23 cellular contexts compared by ENCODE assay signal in genomic region chr5:88081877-88082276, GRCh38.
"Had no signal": no experiment of that assay in that cellular context is flagged by ENCODE, and none has a peak within 500 bp of the region (broad histone marks: within the 10 kb centered on the region; RNA-seq: fewer than 3 reads in every experiment).

No MANE protein-coding gene starts in this region.

- H3K4me1 ChIP-seq: esophagus muscularis mucosa, gastrocnemius medialis, heart right ventricle, lower lobe of right lung, neural progenitor cell, right atrium auricular region, testis, tibial nerve, upper lobe of right lung, vagina had no signal

- H3K27ac Mint-ChIP-seq: dendritic cell treated with granulocyte-macrophage colony-stimulating factor and Interleukin-4, amounts not matched to agents 40 ng/mL and 50 ng/mL, for 4 days; effector memory CD8-positive, alpha-beta T cell; memory B cell; mesothelial cell of epicardium; natural killer cell; neural progenitor cell; stimulated activated naive CD8-positive, alpha-beta T cell treated with anti-CD3 and anti-CD28 coated beads, Interleukin-15, Interleukin-2, amounts not matched to agents 100 ng/mL and 50 ng/mL, for 24 hours had no signal

- H3K4me3 Mint-ChIP-seq: dendritic cell treated with granulocyte-macrophage colony-stimulating factor and Interleukin-4, amounts not matched to agents 40 ng/mL and 50 ng/mL, for 4 days; effector memory CD8-positive, alpha-beta T cell; memory B cell; mesothelial cell of epicardium; natural killer cell; neural progenitor cell; stimulated activated naive CD8-positive, alpha-beta T cell treated with anti-CD3 and anti-CD28 coated beads, Interleukin-15, Interleukin-2, amounts not matched to agents 100 ng/mL and 50 ng/mL, for 24 hours had no signal

- H3K4me1 Mint-ChIP-seq: memory B cell, mesothelial cell of epicardium, natural killer cell had no signal

- H3K9me3 Mint-ChIP-seq: memory B cell had no signal

- H3K9me3 ChIP-seq: gastrocnemius medialis, ovary, testis, upper lobe of right lung, vagina had no signal

- H3K36me3 ChIP-seq: esophagus muscularis mucosa, gastrocnemius medialis, heart right ventricle, lower lobe of right lung, neural progenitor cell, ovary, right atrium auricular region, tibial nerve, upper lobe of right lung, vagina had no signal

- H3K36me3 Mint-ChIP-seq: memory B cell, mesothelial cell of epicardium, natural killer cell, neural progenitor cell had no signal

- H3K27me3 Mint-ChIP-seq: dendritic cell treated with granulocyte-macrophage colony-stimulating factor and Interleukin-4, amounts not matched to agents 40 ng/mL and 50 ng/mL, for 4 days had no signal

- H3K27ac ChIP-seq: epithelial cell of prostate, esophagus muscularis mucosa, gastrocnemius medialis, heart right ventricle, lower lobe of right lung, neural progenitor cell, ovary, right atrium auricular region, testis, tibial nerve, upper lobe of right lung, vagina had no signal

- DNase-seq: effector memory CD8-positive, alpha-beta T cell; gastrocnemius medialis; heart right ventricle; hypothalamus; kidney glomerular epithelial cell; lower lobe of right lung; natural killer cell; nucleus accumbens; ovary; small intestine; stimulated activated CD4-positive, alpha-beta T cell treated with anti-CD3 and anti-CD28 coated beads, Interleukin-12 subunit alpha, Interleukin-12 subunit beta, amount 100 ng/mL, for 4 hours; testis; upper lobe of right lung had no signal

- H3K4me3 ChIP-seq: esophagus muscularis mucosa, gastrocnemius medialis, heart right ventricle, lower lobe of right lung, neural progenitor cell, ovary, right atrium auricular region, testis, tibial nerve, upper lobe of right lung, vagina had no signal

- H3K27me3 ChIP-seq: esophagus muscularis mucosa, gastrocnemius medialis, heart right ventricle, neural progenitor cell, ovary, right atrium auricular region, testis, tibial nerve, upper lobe of right lung, vagina had no signal

- ATAC-seq: effector memory CD8-positive, alpha-beta T cell; gastrocnemius medialis; heart right ventricle; lower lobe of right lung; natural killer cell; upper lobe of right lung had no signal
